In the genomic region with DNA sequence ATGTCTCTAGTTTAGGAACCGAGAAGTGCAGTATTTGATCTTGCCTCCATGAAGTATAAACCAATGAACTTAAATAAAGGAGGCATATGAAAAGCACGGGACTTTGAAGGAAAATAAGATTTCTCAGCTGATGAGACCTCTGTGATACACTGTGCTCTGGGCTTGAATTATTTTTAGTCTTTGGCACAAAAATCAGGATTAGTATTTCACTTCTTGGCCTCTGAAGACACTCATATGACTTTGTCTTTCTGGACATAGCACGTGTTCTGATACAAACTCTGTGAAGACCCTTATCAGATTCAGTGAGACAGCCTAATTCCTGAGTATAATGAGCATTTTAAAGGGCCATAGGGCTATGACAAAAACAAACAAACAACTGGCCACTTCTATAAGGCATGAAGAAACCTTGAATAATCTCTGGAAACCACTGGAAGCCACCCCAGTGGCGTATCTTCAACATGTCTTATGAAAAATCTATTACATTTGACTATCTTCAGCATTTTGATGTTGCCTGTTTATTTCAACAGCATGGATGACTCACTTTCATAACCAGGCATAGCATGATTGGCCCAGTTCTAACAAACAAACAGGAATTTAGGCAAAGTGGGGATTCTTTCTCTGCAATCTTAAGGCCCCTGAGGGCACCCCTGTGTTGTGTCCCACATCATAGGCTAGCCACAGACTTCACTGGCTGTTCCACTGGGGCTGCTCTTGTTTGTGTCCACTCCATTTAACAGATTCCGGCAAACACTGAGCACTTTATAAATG, we compare ENCODE assay signal across 26 cellular contexts.
DNase-seq lines count a peak whose midpoint lies in the region; ATAC-seq and TF ChIP-seq lines count a peak whose summit lies in the region.
"Had no signal": no experiment of that assay in that cellular context is flagged by ENCODE, and none has a peak within 500 bp of the region (broad histone marks: within the 10 kb centered on the region; RNA-seq: fewer than 3 reads in every experiment).

No MANE protein-coding gene starts in this region.

- H3K9me3 ChIP-seq in HAP-1, result no peaks in the 10 kb centered on the region; the same call in 1 of the 2 replicates
- H3K9me3 ChIP-seq: adrenal gland, ovary, right lobe of liver had no signal

- no peak overlapping the region for H3K4me3 ChIP-seq in HAP-1
- H3K4me3 ChIP-seq: adrenal gland, cardiac muscle cell, ovary, right lobe of liver had no signal

- no peaks in the 10 kb centered on the region for H3K27me3 ChIP-seq in HAP-1 (ENCODE audit: low read depth)
- H3K27me3 ChIP-seq: adrenal gland, cardiac muscle cell, ovary, right lobe of liver had no signal

- no peaks in the 10 kb centered on the region for H3K4me1 ChIP-seq in HAP-1
- H3K4me1 ChIP-seq: right lobe of liver had no signal

- no peak for DNase-seq in Right ventricle myocardium superior
- DNase-seq in left cardiac atrium, result no peak
- DNase-seq in fibroblast of gingiva (ENCODE audit: low read depth), result peak; percentile 41
- DNase-seq in omental fat pad (ENCODE audit: low spot score), result no peak
- no peak for DNase-seq in SIG-M5 treated with dmso at 0.1 percent for 504 hours (lab: John Stamatoyannopoulos, UW; ENCODE audit: unreplicated experiment)
- DNase-seq in HAP-1 (ENCODE audit: low spot score in 2 of 2), result no peak
- DNase-seq in NCI-H2196 treated with DMSO at 0.1 percent for 48 hours (lab: John Stamatoyannopoulos, UW; ENCODE audit: unreplicated experiment), result no peak
- no peak for DNase-seq in SKM-1 treated with dmso at 0.1 percent for 144 hours (lab: John Stamatoyannopoulos, UW; ENCODE audit: unreplicated experiment)
- DNase-seq: 8988T; activated CD4-positive, CD25-positive, alpha-beta regulatory T cell treated with anti-CD3 and anti-CD28 coated beads, Interleukin-2, amount 50 U/mL, for 72 hours; activated CD8-positive, alpha-beta T cell treated with anti-CD3 and anti-CD28 coated beads, Interleukin-2, amount 10 ng/mL, durations not matched to agents 7 days and 5 days; activated gamma-delta T cell treated with Interleukin-2 at 50 U/mL for 16 hours; activated T-cell treated with anti-CD3 and anti-CD28 coated beads, Interleukin-2, amount 50 U/mL, for 1 hour; CD8-positive, alpha-beta memory T cell; dermis blood vessel endothelial cell; DMS53; HFFc6; KBM-7; NCI-H187 treated with DMSO at 0.1 percent for 48 hours; NCI-H2227 treated with DMSO at 0.1 percent for 48 hours; NCI-H748 treated with DMSO at 0.1 percent for 48 hours; ovary; right lobe of liver had no signal

- TF ChIP-seq CTCF in omental fat pad (IDR thresholded peaks at IDR 0.05), result no peak

- intact Hi-C loops in Right ventricle myocardium superior (cut with DNase I), result no loop called here
- intact Hi-C loops in left cardiac atrium (cut with DNase I), result no loop called here

- in situ Hi-C loops in HAP-1 (cut with MboI; ENCODE audit: low sequenced_read_pairs), result no loop called here

- H3K36me3 ChIP-seq in HAP-1 (replicated peaks), result no peaks in the 10 kb centered on the region
- H3K36me3 ChIP-seq: adrenal gland, cardiac muscle cell, ovary, right lobe of liver had no signal

- ATAC-seq in Right ventricle myocardium superior (ENCODE audit: poor library complexity) (peak; percentile 24), left cardiac atrium (no peak), omental fat pad (ENCODE audit: low FRiP score) (peak; percentile 41)
- ATAC-seq: activated CD8-positive, alpha-beta T cell treated with anti-CD3 and anti-CD28 coated beads, Interleukin-2, amount 10 ng/mL, durations not matched to agents 7 days and 5 days; stimulated activated effector memory CD8-positive, alpha-beta T cell treated with anti-CD3 and anti-CD28 coated beads, Interleukin-12 subunit alpha, Interleukin-12 subunit beta, amount 100 ng/mL, for 72 hours had no signal

Comparison
In these comparisons a context has a peak if more than half of its experiments do, and no peak if none do; other contexts are left out.
1. ATAC-seq: peak in Right ventricle myocardium superior (single experiment) and omental fat pad (single experiment); none in left cardiac atrium (0 of 2).